In the genomic region with DNA sequence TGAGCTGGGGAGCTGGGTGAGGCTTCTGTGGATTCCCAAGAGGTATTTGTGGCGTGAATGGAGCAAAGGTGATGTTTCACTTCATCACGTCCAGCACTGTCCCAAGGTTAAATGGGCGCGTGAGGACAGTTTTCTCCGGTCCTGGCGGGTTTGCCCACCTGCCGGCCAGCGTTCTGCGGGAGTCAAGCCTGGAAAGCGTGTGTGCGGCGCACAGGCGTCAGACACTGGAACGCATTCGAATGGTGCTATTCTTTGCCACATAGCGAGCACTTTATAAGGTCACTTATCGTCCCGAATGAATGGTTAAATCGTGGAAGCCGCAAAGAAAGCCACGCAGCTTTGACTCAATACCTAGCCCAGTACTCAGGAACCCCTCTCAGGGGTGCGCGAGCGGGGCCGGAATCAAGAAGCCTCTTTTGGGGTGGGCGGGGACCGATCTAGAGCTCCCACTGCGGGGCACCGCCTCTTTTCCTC, we compare ENCODE assay signal across 8 cellular contexts. TPM values are rescaled to one million over a fixed set of nuclear protein-coding genes. Genes with fewer than 3 reads are reported as not detected.
A peak's percentile ranks its signal among the peaks of the same experiment; 100 is the strongest.
DNase-seq lines count a peak whose midpoint lies in the region; ATAC-seq, FAIRE-seq and TF ChIP-seq lines count a peak whose summit lies in the region.

No MANE protein-coding gene starts in this region.

- no peak for ATAC-seq in stimulated activated naive CD8-positive, alpha-beta T cell treated with anti-CD3 and anti-CD28 coated beads, Interleukin-15, Interleukin-2, amounts not matched to agents 100 U/mL and 50 U/mL, for 24 hours
- ATAC-seq in K562 = peak; percentile 7
- ATAC-seq in HG03108 (IDR thresholded peaks at IDR 0.05; ENCODE audit: unreplicated experiment) = no peak
- no peak for ATAC-seq in HG03139 (IDR thresholded peaks at IDR 0.05; ENCODE audit: unreplicated experiment)

- TF ChIP-seq POLR2A in K562 (conservative IDR thresholded peaks at IDR 0.05) = no peak

- H3K36me3 Mint-ChIP-seq in stimulated activated naive CD8-positive, alpha-beta T cell treated with anti-CD3 and anti-CD28 coated beads, Interleukin-15, Interleukin-2, amounts not matched to agents 100 ng/mL and 50 ng/mL, for 24 hours (ENCODE audit: low read depth) = peaks cover 33% of the 10 kb centered on the region
- H3K36me3 Mint-ChIP-seq in mesothelial cell of epicardium = peaks cover 3% of the 10 kb centered on the region

- CTCF ChIA-PET in K562 (lab: Yijun Ruan, JAX; ENCODE audit: low intra/inter-chr PET ratio) = interaction anchor here (0.6 kb wide), 1 partner anchor 78 kb away, joined by 4 read pairs; no protein-coding TSS in a partner anchor

- intact Hi-C loops in K562 (cut with micrococcal nuclease) = loop anchor here (2.0 to 10.0 kb wide), 2 partner anchors 69 to 101 kb away; partner anchors contain the start of gene C17orf75

- peaks cover 41% of the 10 kb centered on the region for H3K36me3 ChIP-seq in K562 (ENCODE audit: control insufficient read depth, insufficient read depth, low read length)

- peaks cover 44% of the 10 kb centered on the region for H3K4me1 Mint-ChIP-seq in stimulated activated naive CD8-positive, alpha-beta T cell treated with anti-CD3 and anti-CD28 coated beads, Interleukin-15, Interleukin-2, amounts not matched to agents 100 ng/mL and 50 ng/mL, for 24 hours (ENCODE audit: low read depth)
- H3K4me1 Mint-ChIP-seq in mesothelial cell of epicardium = peaks cover 22% of the 10 kb centered on the region

- no peak for DNase-seq in stimulated activated naive CD8-positive, alpha-beta T cell treated with anti-CD3 and anti-CD28 coated beads, Interleukin-15, Interleukin-2, amounts not matched to agents 100 U/mL and 50 U/mL, for 24 hours
- no peak for DNase-seq in K562 (ENCODE audit: extremely low read depth in 1 of 4, low spot score in 3 of 4)
- no peak for DNase-seq in mesothelial cell of epicardium (ENCODE audit: low spot score in 2 of 2, unreplicated experiment in 2 of 2)
- no peak for DNase-seq in NCI-H69 (lab: John Stamatoyannopoulos, UW)
- DNase-seq in MV-4-11 (lab: John Stamatoyannopoulos, UW) = no peak

- peak overlapping the region; percentile 86 for H3K27ac Mint-ChIP-seq in stimulated activated naive CD8-positive, alpha-beta T cell treated with anti-CD3 and anti-CD28 coated beads, Interleukin-15, Interleukin-2, amounts not matched to agents 100 ng/mL and 50 ng/mL, for 24 hours
- no peak overlapping the region for H3K27ac Mint-ChIP-seq in mesothelial cell of epicardium

- no peak for TF ChIP-seq RAD21 in K562 (CRISPR knock-in tag; conservative IDR thresholded peaks at IDR 0.05 in 1 of 2, IDR thresholded peaks at IDR 0.05 in 1 of 2)

- H3K9ac ChIP-seq in K562 (ENCODE audit: insufficient read depth in 1 of 2, low read depth in 2 of 2, low read length in 2 of 2) = peak overlapping the region; percentile 65 to 91; a peak in 3 of 4 replicates

- no peak for TF ChIP-seq CTCF in K562 (IDR thresholded peaks at IDR 0.05 in 2 of 3, conservative IDR thresholded peaks at IDR 0.05 in 1 of 3; ENCODE audit: insufficient read depth in 2 of 3, low read depth in 1 of 3, low read length in 3 of 3)
- TF ChIP-seq CTCF in mesothelial cell of epicardium (IDR thresholded peaks at IDR 0.05; ENCODE audit: unreplicated experiment) = no peak

- no peak for FAIRE-seq in K562 (lab: Jason Lieb, UNC)

- H3K79me2 ChIP-seq in K562 (ENCODE audit: control insufficient read depth, insufficient read depth, low read length) = peaks cover 48% of the 10 kb centered on the region

- BruUV-seq in K562 (replicated peaks; lab: Mats Ljungman, UMichigan) = no TSS peak

- H3K4me1 ChIP-seq in K562 (replicated peaks in 1 of 2; ENCODE audit: control insufficient read depth in 2 of 2, insufficient read depth in 2 of 2, low read length in 2 of 2) = peaks cover 11 to 17% of the 10 kb centered on the region in 2 experiments; a peak in 4 of 5 replicates

- peak overlapping the region; percentile 99 for H3K4me3 ChIP-seq in K562

- under 1% methylated on average over 28 of the region's 29 CpGs for WGBS in K562 (ENCODE audit: insufficient coverage, low coverage, missing lambda C conversion rate)

- H3K27me3 ChIP-seq in K562 (ENCODE audit: control insufficient read depth in 2 of 2, insufficient read depth in 2 of 2, low read length in 2 of 2) = no peaks in the 10 kb centered on the region

- peak overlapping the region; percentile 86 for H3K4me3 Mint-ChIP-seq in stimulated activated naive CD8-positive, alpha-beta T cell treated with anti-CD3 and anti-CD28 coated beads, Interleukin-15, Interleukin-2, amounts not matched to agents 100 ng/mL and 50 ng/mL, for 24 hours
- peak overlapping the region; percentile 92 for H3K4me3 Mint-ChIP-seq in mesothelial cell of epicardium

- POLR2A ChIA-PET in K562 (lab: Yijun Ruan, JAX) = interaction anchor here (0.5 to 1.5 kb wide), 15 partner anchors 8 to 1000 kb away, joined by 3 to 8 read pairs (median 4); no protein-coding TSS in a partner anchor

- H3K9me1 ChIP-seq in K562 (ENCODE audit: control insufficient read depth, insufficient read depth, low read length) = no peaks in the 10 kb centered on the region

- no peaks in the 10 kb centered on the region for H3K9me3 Mint-ChIP-seq in stimulated activated naive CD8-positive, alpha-beta T cell treated with anti-CD3 and anti-CD28 coated beads, Interleukin-15, Interleukin-2, amounts not matched to agents 100 ng/mL and 50 ng/mL, for 24 hours
- H3K9me3 Mint-ChIP-seq in mesothelial cell of epicardium = peaks cover 3% of the 10 kb centered on the region

- in situ Hi-C loops in K562 (cut with MboI) = no loop called here

- no peak for TF ChIP-seq EP300 in K562 (IDR thresholded peaks at IDR 0.05; ENCODE audit: low read length)

- no peaks in the 10 kb centered on the region for H3K9me3 ChIP-seq in K562 (replicated peaks; ENCODE audit: control insufficient read depth, insufficient read depth, low read depth, low read length)

- peak overlapping the region; percentile 99 for H3K4me2 ChIP-seq in K562 (ENCODE audit: insufficient read depth, low read length)

- H2AFZ ChIP-seq in K562 (ENCODE audit: low read depth, low read length) = peak overlapping the region; percentile 98

- H3K27ac ChIP-seq in K562 (ENCODE audit: extremely low read depth, low read depth, low read length) = peak overlapping the region; percentile 49; the same call in 1 of the 3 replicates

- H4K20me1 ChIP-seq in K562 (replicated peaks; ENCODE audit: control insufficient read depth, insufficient read depth, low read length) = peaks cover 8% of the 10 kb centered on the region; the same call in 1 of the 2 replicates

- peaks cover 8% of the 10 kb centered on the region for H3K27me3 Mint-ChIP-seq in stimulated activated naive CD8-positive, alpha-beta T cell treated with anti-CD3 and anti-CD28 coated beads, Interleukin-15, Interleukin-2, amounts not matched to agents 100 ng/mL and 50 ng/mL, for 24 hours
- H3K27me3 Mint-ChIP-seq in mesothelial cell of epicardium (ENCODE audit: low read depth) = peaks cover 20% of the 10 kb centered on the region

TF ChIP-seq in K562, 482 proteins besides CTCF, POLR2A, EP300 and RAD21 (continues in another document):
- TF ChIP-seq CBX3 (IDR thresholded peaks at IDR 0.05; ENCODE audit: borderline replicate concordance in 1 of 2, low read length in 2 of 2) = 0 out of 3 replicates have a peak, but pooled peaks of 1 of the 2 experiments have one; percentile 14
- TF ChIP-seq HDAC2 (IDR thresholded peaks at IDR 0.05) = 0 out of 2 replicates have a peak, but pooled peaks have one; percentile 27
- TF ChIP-seq ZNF12 (CRISPR knock-in tag; IDR thresholded peaks at IDR 0.05) = 0 out of 2 replicates have a peak, but pooled peaks have one; percentile 1

RNA-seq across cellular contexts. Expression of gene PSMD11, which starts 0.4 kb away (rescaled TPM):
- 182 and 249 TPM in 2 replicates for total RNA-seq in K562 (2011; cell fraction: chromatin; rRNA removed; ENCODE audit: low replicate concordance)
- total RNA-seq in K562 (2011; cell fraction: nucleolus; rRNA removed) = 104 and 110 TPM in 2 replicates
- total RNA-seq in K562 (2011; cell fraction: nucleoplasm; rRNA removed) = 139 and 186 TPM in 2 replicates
- total RNA-seq in K562 (2014; rRNA removed) (77.1 and 104 TPM in 2 replicates), K562 (2014; rRNA removed; fragmentation: Illumina TruSeq; extraction: Trizol) (118 and 128 TPM in 2 replicates), K562 (2015; rRNA removed; fragmentation: Illumina TruSeq; extraction: Trizol) (109 and 127 TPM in 2 replicates), K562 (2021) (169 and 171 TPM in 2 replicates), mesothelial cell of epicardium (90.5 to 95.0 TPM (median 94.9 TPM) in 3 replicates)
- polyA plus RNA-seq in K562 (2011; rRNA removed) (97.6 and 185 TPM in 2 replicates), K562 (2014; fragmentation: Illumina TruSeq; extraction: Trizol) (125 and 137 TPM in 2 replicates), K562 (2014; fragmentation: Nextera tagmentation; extraction: Ambion mirVana) (100 to 1,000 TPM; 316 to 378 TPM), K562 (2014; rRNA removed) (142 and 158 TPM in 2 replicates)
- 51.9 and 80.2 TPM in 2 replicates for polyA plus RNA-seq in K562 (2011; cell fraction: cytosol; rRNA removed)
- 56.7 and 72.5 TPM in 2 replicates for polyA plus RNA-seq in K562 (2011; cell fraction: nucleus; rRNA removed)
- 51.5 and 151 TPM in 2 replicates for polyA plus RNA-seq in K562 (2012)
- polyA minus RNA-seq in K562 (2011; rRNA and poly(A)+ RNA removed) = 138 and 285 TPM in 2 replicates
- polyA minus RNA-seq in K562 (2011; cell fraction: cytosol; rRNA and poly(A)+ RNA removed) = 46.8 and 99.5 TPM in 2 replicates
- 52.4 and 62.1 TPM in 2 replicates for polyA minus RNA-seq in K562 (2011; cell fraction: nucleus; rRNA and poly(A)+ RNA removed)

RNA-seq across cellular contexts. Expression of gene CDK5R1, which starts 42.9 kb away (rescaled TPM):
- total RNA-seq in K562 (2011; cell fraction: chromatin; rRNA removed; ENCODE audit: low replicate concordance) = 4.2 and 6.9 TPM in 2 replicates
- total RNA-seq in K562 (2011; cell fraction: nucleolus; rRNA removed) = 5.5 and 5.9 TPM in 2 replicates
- total RNA-seq in K562 (2011; cell fraction: nucleoplasm; rRNA removed) = 3.9 and 4.9 TPM in 2 replicates
- 2.5 and 3.1 TPM in 2 replicates for total RNA-seq in K562 (2014; rRNA removed)
- total RNA-seq in K562 (2014; rRNA removed; fragmentation: Illumina TruSeq; extraction: Trizol) = 1.9 and 2.3 TPM in 2 replicates
- total RNA-seq in K562 (2015; rRNA removed; fragmentation: Illumina TruSeq; extraction: Trizol) = 2.6 and 3.1 TPM in 2 replicates
- total RNA-seq in K562 (2021) = 4.5 and 4.8 TPM in 2 replicates
- polyA plus RNA-seq in K562 (2011; rRNA removed) = 0.79 and 1.4 TPM in 2 replicates
- polyA plus RNA-seq in K562 (2011; cell fraction: cytosol; rRNA removed) = 0.66 and 1.7 TPM in 2 replicates
- polyA plus RNA-seq in K562 (2011; cell fraction: nucleus; rRNA removed) = 2.0 and 5.0 TPM in 2 replicates
- 1.1 and 2.1 TPM in 2 replicates for polyA plus RNA-seq in K562 (2012)
- polyA plus RNA-seq in K562 (2014; fragmentation: Illumina TruSeq; extraction: Trizol) = 2.4 TPM in 2 replicates
- under 1 TPM; 0.10 to 0.20 TPM for polyA plus RNA-seq in K562 (2014; fragmentation: Nextera tagmentation; extraction: Ambion mirVana)
- polyA plus RNA-seq in K562 (2014; rRNA removed) = 1.8 and 2.0 TPM in 2 replicates
- polyA minus RNA-seq in K562 (2011; rRNA and poly(A)+ RNA removed) = 0.72 and 1.6 TPM in 2 replicates
- 1.5 and 2.0 TPM in 2 replicates for polyA minus RNA-seq in K562 (2011; cell fraction: cytosol; rRNA and poly(A)+ RNA removed)
- 2.3 and 3.9 TPM in 2 replicates for polyA minus RNA-seq in K562 (2011; cell fraction: nucleus; rRNA and poly(A)+ RNA removed)
- 4.5 to 4.8 TPM (median 4.6 TPM) in 3 replicates for total RNA-seq in mesothelial cell of epicardium
